12 cellular contexts compared by ENCODE assay signal in the genomic region with DNA sequence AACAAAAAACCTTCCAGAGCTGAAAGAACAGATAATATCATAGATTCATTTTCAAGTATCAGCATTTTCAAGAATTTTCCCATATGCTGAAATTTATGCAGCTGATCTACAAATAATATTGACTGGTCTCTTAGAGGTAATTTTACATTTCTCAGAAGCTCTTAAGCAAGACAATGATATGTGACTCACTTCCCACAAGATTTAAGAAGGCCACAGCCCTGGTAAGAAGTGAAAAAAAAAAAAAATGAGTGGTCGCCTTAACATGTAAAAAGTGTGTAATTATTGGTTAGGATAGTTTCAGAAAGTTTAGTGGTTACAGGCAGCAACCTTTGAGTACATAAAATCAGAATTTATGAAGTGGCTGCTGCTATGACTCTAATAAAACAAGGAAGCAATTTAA. TPM values are rescaled to one million over a fixed set of nuclear protein-coding genes. Genes with fewer than 3 reads are reported as not detected.
DNase-seq lines count a peak whose midpoint lies in the region; ATAC-seq and TF ChIP-seq lines count a peak whose summit lies in the region.
"Had no signal": no experiment of that assay in that cellular context is flagged by ENCODE, and none has a peak within 500 bp of the region (broad histone marks: within the 10 kb centered on the region; RNA-seq: fewer than 3 reads in every experiment).

No MANE protein-coding gene starts in this region.

- H3K4me1 Mint-ChIP-seq in activated T-cell treated with anti-CD3 and anti-CD28 coated beads, Interleukin-2, amount 50 U/mL, for 72 hours (ENCODE audit: low read depth) = peaks cover 12% of the 10 kb centered on the region
- peaks cover 52% of the 10 kb centered on the region for H3K4me1 Mint-ChIP-seq in endothelial cell (ENCODE audit: unreplicated experiment)
- peaks cover 3 to 6% of the 10 kb centered on the region in 2 donors for H3K4me1 Mint-ChIP-seq in stimulated activated naive B cell treated with anti-CD40 and anti-IgM and Interleukin-4, amounts not matched to agents 10 μg/mL and 1 μg/mL and 100 μg/mL, for 72 hours

- H3K9me3 Mint-ChIP-seq in activated T-cell treated with anti-CD3 and anti-CD28 coated beads, Interleukin-2, amount 50 U/mL, for 72 hours = no peaks in the 10 kb centered on the region
- no peaks in the 10 kb centered on the region for H3K9me3 Mint-ChIP-seq in endothelial cell (ENCODE audit: unreplicated experiment)
- H3K9me3 Mint-ChIP-seq in stimulated activated naive B cell treated with anti-CD40 and anti-IgM and Interleukin-4, amounts not matched to agents 10 μg/mL and 1 μg/mL and 100 μg/mL, for 72 hours = no peaks in the 10 kb centered on the region
- H3K9me3 Mint-ChIP-seq: dendritic cell treated with granulocyte-macrophage colony-stimulating factor and Interleukin-4, amounts not matched to agents 40 ng/mL and 50 ng/mL, for 4 days had no signal

- peaks cover 10% of the 10 kb centered on the region for H3K4me1 ChIP-seq in BE2C
- peaks cover 6% of the 10 kb centered on the region for H3K4me1 ChIP-seq in right cardiac atrium (ENCODE audit: control insufficient read depth, insufficient read depth, low read length)

- H3K36me3 ChIP-seq in BE2C = no peaks in the 10 kb centered on the region

- peak; percentile 77 to 81 for ATAC-seq in activated T-cell treated with anti-CD3 and anti-CD28 coated beads, Interleukin-2, amount 50 U/mL, for 72 hours (replicated peaks in 1 of 2)
- ATAC-seq in stimulated activated naive B cell treated with anti-CD40 and anti-IgM and Interleukin-4, amounts not matched to agents 10 μg/mL and 1 μg/mL and 100 μg/mL, for 72 hours (replicated peaks) = peak; percentile 50 to 51
- ATAC-seq in GM18517 (IDR thresholded peaks at IDR 0.05; ENCODE audit: unreplicated experiment) = no peak
- no peak for ATAC-seq in right cardiac atrium
- ATAC-seq: sciatic nerve had no signal

- H3K4me3 Mint-ChIP-seq in activated T-cell treated with anti-CD3 and anti-CD28 coated beads, Interleukin-2, amount 50 U/mL, for 72 hours = peak overlapping the region in 1 of 2 donors; percentile 64
- no peak overlapping the region for H3K4me3 Mint-ChIP-seq in endothelial cell (ENCODE audit: unreplicated experiment)
- no peak overlapping the region for H3K4me3 Mint-ChIP-seq in stimulated activated naive B cell treated with anti-CD40 and anti-IgM and Interleukin-4, amounts not matched to agents 10 μg/mL and 1 μg/mL and 100 μg/mL, for 72 hours
- H3K4me3 Mint-ChIP-seq: dendritic cell treated with granulocyte-macrophage colony-stimulating factor and Interleukin-4, amounts not matched to agents 40 ng/mL and 50 ng/mL, for 4 days had no signal

- intact Hi-C loops in right cardiac atrium (cut with DNase I) = no loop called here

- H3K36me3 Mint-ChIP-seq in activated T-cell treated with anti-CD3 and anti-CD28 coated beads, Interleukin-2, amount 50 U/mL, for 72 hours (ENCODE audit: insufficient read depth in 2 of 2) = peaks cover 0 to 2% of the 10 kb centered on the region in 2 donors
- no peaks in the 10 kb centered on the region for H3K36me3 Mint-ChIP-seq in endothelial cell (ENCODE audit: low read depth, unreplicated experiment)
- peaks cover 2 to 5% of the 10 kb centered on the region in 2 donors for H3K36me3 Mint-ChIP-seq in stimulated activated naive B cell treated with anti-CD40 and anti-IgM and Interleukin-4, amounts not matched to agents 10 μg/mL and 1 μg/mL and 100 μg/mL, for 72 hours

- H3K27ac Mint-ChIP-seq in activated T-cell treated with anti-CD3 and anti-CD28 coated beads, Interleukin-2, amount 50 U/mL, for 72 hours = peak overlapping the region; percentile 91
- H3K27ac Mint-ChIP-seq in endothelial cell (ENCODE audit: unreplicated experiment) = peak overlapping the region; percentile 73
- H3K27ac Mint-ChIP-seq in stimulated activated naive B cell treated with anti-CD40 and anti-IgM and Interleukin-4, amounts not matched to agents 10 μg/mL and 1 μg/mL and 100 μg/mL, for 72 hours = no peak overlapping the region
- H3K27ac Mint-ChIP-seq: dendritic cell treated with granulocyte-macrophage colony-stimulating factor and Interleukin-4, amounts not matched to agents 40 ng/mL and 50 ng/mL, for 4 days had no signal

- H3K27me3 ChIP-seq in BE2C = no peaks in the 10 kb centered on the region
- no peaks in the 10 kb centered on the region for H3K27me3 ChIP-seq in right cardiac atrium (ENCODE audit: control insufficient read depth, insufficient read depth)

- H3K27me3 Mint-ChIP-seq in activated T-cell treated with anti-CD3 and anti-CD28 coated beads, Interleukin-2, amount 50 U/mL, for 72 hours (ENCODE audit: low read depth) = peaks cover 15% of the 10 kb centered on the region
- no peaks in the 10 kb centered on the region for H3K27me3 Mint-ChIP-seq in endothelial cell (ENCODE audit: unreplicated experiment)
- no peaks in the 10 kb centered on the region for H3K27me3 Mint-ChIP-seq in stimulated activated naive B cell treated with anti-CD40 and anti-IgM and Interleukin-4, amounts not matched to agents 10 μg/mL and 1 μg/mL and 100 μg/mL, for 72 hours

- H3K27ac ChIP-seq in right cardiac atrium (ENCODE audit: low read length) = no peak overlapping the region

- H3K9me3 ChIP-seq in BE2C = no peaks in the 10 kb centered on the region
- H3K9me3 ChIP-seq in right cardiac atrium (ENCODE audit: control insufficient read depth, low read length) = no peaks in the 10 kb centered on the region

- H3K4me3 ChIP-seq in BE2C (ENCODE audit: low read depth, low read length) (no peak overlapping the region), right cardiac atrium (ENCODE audit: low read length) (no peak overlapping the region)

- DNase-seq in activated T-cell treated with anti-CD3 and anti-CD28 coated beads, Interleukin-2, amount 50 U/mL, for 72 hours = no peak
- DNase-seq in activated T-cell treated with anti-CD3 and anti-CD28 coated beads, Interleukin-2, amount 50 U/mL, for 1 hour = no peak
- DNase-seq in NOMO-1 treated with dmso at 0.1 percent for 144 hours (lab: John Stamatoyannopoulos, UW; ENCODE audit: unreplicated experiment) = peak; percentile 28
- no peak for DNase-seq in endothelial cell (ENCODE audit: low spot score)
- DNase-seq in stimulated activated naive B cell treated with anti-CD40 and anti-IgM and Interleukin-4, amounts not matched to agents 10 μg/mL and 1 μg/mL and 100 μg/mL, for 72 hours = no peak
- no peak for DNase-seq in BE2C
- no peak for DNase-seq in right cardiac atrium
- DNase-seq: activated effector memory CD4-positive, alpha-beta T cell treated with Interleukin-2 at 50 U/mL for 16 hours; NCI-H1930 had no signal

- TF ChIP-seq CTCF in endothelial cell (IDR thresholded peaks at IDR 0.05; ENCODE audit: unreplicated experiment) (no peak), BE2C (IDR thresholded peaks at IDR 0.05; ENCODE audit: low read depth, low read length) (no peak)

- 0% methylated on average over 1 of the region's 1 CpG for WGBS in right cardiac atrium

RNA-seq across cellular contexts. Expression of gene NUFIP1, which starts 54.5 kb away (rescaled TPM):
- total RNA-seq in activated T-cell treated with anti-CD3 and anti-CD28 coated beads, Interleukin-2, amount 50 U/mL, for 72 hours = 1 to 10 TPM; 4.8 to 8.0 TPM
- total RNA-seq in endothelial cell (ENCODE audit: unreplicated experiment) = 7.0 TPM
- 10.1 TPM for polyA plus RNA-seq in BE2C (2012; ENCODE audit: insufficient read depth, insufficient read length, low read depth)
- 1 to 10 TPM; 3.2 to 4.6 (median 3.6) TPM for total RNA-seq in right cardiac atrium
- polyA plus RNA-seq in right cardiac atrium = 2.1 TPM

RNA-seq across cellular contexts. Expression of gene GPALPP1, which starts 54.6 kb away (rescaled TPM):
- 10 to 100 TPM; 34.4 to 35.7 TPM for total RNA-seq in activated T-cell treated with anti-CD3 and anti-CD28 coated beads, Interleukin-2, amount 50 U/mL, for 72 hours
- total RNA-seq in endothelial cell (ENCODE audit: unreplicated experiment) (26.1 TPM), right cardiac atrium (10 to 100 TPM; 13.9 to 18.4 (median 16.3) TPM)
- 16.7 TPM for polyA plus RNA-seq in BE2C (2012; ENCODE audit: insufficient read depth, insufficient read length, low read depth)
- 8.2 TPM for polyA plus RNA-seq in right cardiac atrium

Comparison
In these comparisons a context has a peak if more than half of its experiments do, and no peak if none do; other contexts are left out.
1. ATAC-seq: peak in activated T-cell treated with anti-CD3 and anti-CD28 coated beads, Interleukin-2, amount 50 U/mL, for 72 hours (2 of 2) and stimulated activated naive B cell treated with anti-CD40 and anti-IgM and Interleukin-4, amounts not matched to agents 10 μg/mL and 1 μg/mL and 100 μg/mL, for 72 hours (2 of 2); none in GM18517 (single experiment) and right cardiac atrium (0 of 2).